ENCODE assay signal across 10 cellular contexts in the genomic region with DNA sequence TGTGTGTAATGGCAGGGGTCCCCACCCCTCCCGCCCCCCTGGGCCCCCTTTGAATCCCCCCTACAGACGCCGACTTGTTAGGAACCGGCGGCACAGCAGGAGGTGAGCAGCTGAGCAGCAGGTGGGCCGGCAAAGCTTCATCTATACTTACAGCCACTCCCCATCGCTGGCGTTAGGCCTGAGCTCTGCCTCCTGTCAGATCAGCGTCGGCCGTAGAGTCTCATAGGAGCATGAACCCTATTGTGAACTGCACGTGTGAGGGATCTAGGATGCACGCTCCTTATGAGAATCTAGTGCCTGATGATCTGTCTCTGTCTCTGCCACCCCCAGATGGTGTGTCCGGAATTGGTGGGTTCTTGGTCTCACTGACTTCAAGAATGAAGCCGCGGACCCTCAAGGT. TPM values are rescaled to one million over a fixed set of nuclear protein-coding genes. Genes with fewer than 3 reads are reported as not detected.
DNase-seq lines count a peak whose midpoint lies in the region; ATAC-seq lines count a peak whose summit lies in the region.
"Had no signal": no experiment of that assay in that cellular context is flagged by ENCODE, and none has a peak within 500 bp of the region (broad histone marks: within the 10 kb centered on the region; RNA-seq: fewer than 3 reads in every experiment).

No MANE protein-coding gene starts in this region.

- POLR2A ChIA-PET in CD8-positive, alpha-beta memory T cell (lab: Charles Lee), result no interaction called here

- H3K27ac ChIP-seq in CD8-positive, alpha-beta memory T cell (ENCODE audit: low read depth, low read length), result no peak overlapping the region
- H3K27ac ChIP-seq in effector memory CD4-positive, alpha-beta T cell (ENCODE audit: insufficient read depth, low read length, poor library complexity, severe bottlenecking), result no peak overlapping the region

- peaks cover 0 to 4% (median 1%) of the 10 kb centered on the region in 3 donors for H3K4me1 Mint-ChIP-seq in CD8-positive, alpha-beta memory T cell
- no peaks in the 10 kb centered on the region for H3K4me1 Mint-ChIP-seq in T-helper 17 cell

- DNase-seq in CD8-positive, alpha-beta memory T cell, result peak in 1 of 5 donors; percentile 10
- DNase-seq in H7 (peak; percentile 33), T-helper 17 cell (no peak), left lobe of liver (ENCODE audit: low spot score) (peak; percentile 16)
- DNase-seq in effector memory CD4-positive, alpha-beta T cell, result no peak
- DNase-seq: amygdala, kidney glomerular epithelial cell, NCI-H226 had no signal

- peaks cover 0 to 3% of the 10 kb centered on the region in 2 donors for H3K27me3 Mint-ChIP-seq in CD8-positive, alpha-beta memory T cell
- H3K27me3 Mint-ChIP-seq in T-helper 17 cell, result no peaks in the 10 kb centered on the region

- H3K9me3 ChIP-seq in CD8-positive, alpha-beta memory T cell (ENCODE audit: low read length), result no peaks in the 10 kb centered on the region
- no peaks in the 10 kb centered on the region for H3K9me3 ChIP-seq in T-helper 17 cell (ENCODE audit: control insufficient read depth, low read length, poor library complexity, severe bottlenecking)
- H3K9me3 ChIP-seq in effector memory CD4-positive, alpha-beta T cell (ENCODE audit: control insufficient read depth, low read length), result no peaks in the 10 kb centered on the region

- peak overlapping the region in 6 of 8 donors; percentile 24 to 89 (median 86) for H3K27ac Mint-ChIP-seq in CD8-positive, alpha-beta memory T cell
- no peak overlapping the region for H3K27ac Mint-ChIP-seq in T-helper 17 cell

- H3K36me3 ChIP-seq in CD8-positive, alpha-beta memory T cell (ENCODE audit: insufficient read depth, low read length), result no peaks in the 10 kb centered on the region
- H3K36me3 ChIP-seq in H7 (replicated peaks; ENCODE audit: control insufficient read depth, insufficient read depth, low read length), result no peaks in the 10 kb centered on the region
- H3K36me3 ChIP-seq in effector memory CD4-positive, alpha-beta T cell (ENCODE audit: control insufficient read depth, insufficient read depth, low read length), result no peaks in the 10 kb centered on the region

- CTCF ChIA-PET in CD8-positive, alpha-beta memory T cell (lab: Charles Lee), result no interaction called here

- no peaks in the 10 kb centered on the region for H3K4me1 ChIP-seq in CD8-positive, alpha-beta memory T cell (ENCODE audit: insufficient read depth, low read length)
- no peaks in the 10 kb centered on the region for H3K4me1 ChIP-seq in effector memory CD4-positive, alpha-beta T cell (ENCODE audit: control insufficient read depth, insufficient read depth, low read length, poor library complexity, severe bottlenecking)

- no peaks in the 10 kb centered on the region for H3K9me3 Mint-ChIP-seq in CD8-positive, alpha-beta memory T cell

- no peak overlapping the region for H3K4me3 ChIP-seq in CD8-positive, alpha-beta memory T cell (ENCODE audit: low read length)
- no peak overlapping the region for H3K4me3 ChIP-seq in H7 (ENCODE audit: insufficient read depth, low read depth, low read length)
- no peak overlapping the region for H3K4me3 ChIP-seq in effector memory CD4-positive, alpha-beta T cell (ENCODE audit: insufficient read depth, low read depth, low read length, poor library complexity, severe bottlenecking)

- H3K36me3 Mint-ChIP-seq in CD8-positive, alpha-beta memory T cell, result peaks cover 0 to 3% (median 0%) of the 10 kb centered on the region in 3 donors
- no peaks in the 10 kb centered on the region for H3K36me3 Mint-ChIP-seq in T-helper 17 cell (ENCODE audit: low read depth)

- ATAC-seq in T-helper 17 cell (peak; percentile 73), left lobe of liver (no peak), GM18519 (IDR thresholded peaks at IDR 0.05; ENCODE audit: low FRiP score, unreplicated experiment) (no peak), HG03571 (IDR thresholded peaks at IDR 0.05; ENCODE audit: unreplicated experiment) (no peak)

- H3K27me3 ChIP-seq in CD8-positive, alpha-beta memory T cell (ENCODE audit: insufficient read depth, low read length, poor library complexity, severe bottlenecking), result no peaks in the 10 kb centered on the region
- H3K27me3 ChIP-seq in H7 (ENCODE audit: control insufficient read depth, insufficient read depth, low read length), result peaks cover 2% of the 10 kb centered on the region; the same call in 1 of the 2 replicates
- no peaks in the 10 kb centered on the region for H3K27me3 ChIP-seq in effector memory CD4-positive, alpha-beta T cell (replicated peaks; ENCODE audit: control insufficient read depth, insufficient read depth, low read length, poor library complexity, severe bottlenecking)

- H3K4me3 Mint-ChIP-seq in CD8-positive, alpha-beta memory T cell, result peak overlapping the region; percentile 48 to 89 (median 77)
- H3K4me3 Mint-ChIP-seq in T-helper 17 cell, result peak overlapping the region; percentile 80

RNA-seq across cellular contexts. Expression of gene VPS26C, which starts 14.9 kb away (rescaled TPM):
- 10 to 100 TPM; 59.1 to 62.7 TPM for total RNA-seq in CD8-positive, alpha-beta memory T cell
- polyA plus RNA-seq in CD8-positive, alpha-beta memory T cell, result 82.0 TPM
- total RNA-seq in H7 (2014; rRNA removed; shearing (Covaris generic)), result 56.2 and 68.5 TPM in 2 replicates
- total RNA-seq in T-helper 17 cell, result 10 to 100 TPM; 42.9 to 45.8 TPM
- total RNA-seq in left lobe of liver, result 27.7 TPM

Comparison
In these comparisons a context has a peak if more than half of its experiments do, and no peak if none do; other contexts are left out.
1. DNase-seq: peak in H7 (single experiment) and left lobe of liver (single experiment); none in T-helper 17 cell (0 of 3) and effector memory CD4-positive, alpha-beta T cell (0 of 3).